8 cellular contexts compared by ENCODE assay signal in the genomic region with DNA sequence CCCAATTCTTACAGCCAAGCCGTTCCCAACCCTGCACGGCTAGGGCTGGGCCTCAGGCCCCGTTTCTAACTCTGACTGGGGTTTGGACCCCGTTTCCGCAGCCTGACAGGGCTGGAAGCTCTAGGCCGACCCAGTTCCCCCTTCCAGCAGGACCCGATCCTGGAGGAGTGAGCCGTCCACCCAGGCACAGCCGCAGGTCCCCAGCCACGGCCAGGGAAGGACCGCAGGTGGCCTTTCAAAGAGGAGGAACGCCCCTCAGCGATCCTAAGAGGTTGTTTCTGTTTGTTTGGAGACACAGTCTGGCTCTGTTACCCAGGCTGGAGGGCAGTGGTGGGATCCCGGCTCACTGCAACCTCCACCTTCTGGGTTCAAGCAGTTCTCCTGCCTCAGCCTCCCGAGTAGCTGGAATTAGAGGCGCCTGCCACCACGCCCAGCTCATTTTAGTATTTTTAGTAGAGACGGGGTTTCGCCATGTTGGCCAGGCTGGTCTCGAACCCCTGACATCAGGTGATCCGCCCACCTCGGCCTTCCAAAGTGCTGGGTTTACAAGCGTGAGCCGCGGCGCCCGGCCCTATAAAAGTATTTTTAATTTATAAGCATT. TPM values are rescaled to one million over a fixed set of nuclear protein-coding genes. Genes with fewer than 3 reads are reported as not detected.
DNase-seq lines count a peak whose midpoint lies in the region; ATAC-seq, FAIRE-seq and TF ChIP-seq lines count a peak whose summit lies in the region.

No MANE protein-coding gene starts in this region.

- no peaks in the 10 kb centered on the region for H4K20me1 ChIP-seq in OCI-LY1 (ENCODE audit: insufficient read depth, low read length)
- H4K20me1 ChIP-seq in fibroblast of lung (ENCODE audit: control insufficient read depth, extremely low read depth, insufficient read depth, low read length) = no peaks in the 10 kb centered on the region

- H3K9me3 ChIP-seq in OCI-LY1 (ENCODE audit: low read length) = no peaks in the 10 kb centered on the region
- no peaks in the 10 kb centered on the region for H3K9me3 ChIP-seq in fibroblast of lung (ENCODE audit: control insufficient read depth, insufficient read depth, low read depth, low read length)

- H3K27ac ChIP-seq in OCI-LY1 (ENCODE audit: low read depth, low read length, poor library complexity, severe bottlenecking) = peak overlapping the region; percentile 69
- H3K27ac ChIP-seq in fibroblast of lung (ENCODE audit: insufficient read depth, low read length) = peak overlapping the region; percentile 66

- H3K79me2 ChIP-seq in OCI-LY1 (ENCODE audit: insufficient read depth, low read length) (peaks cover 21% of the 10 kb centered on the region), fibroblast of lung (ENCODE audit: control insufficient read depth, insufficient read depth, low read length) (peaks cover 33% of the 10 kb centered on the region)

- peaks cover 37% of the 10 kb centered on the region for H3K36me3 ChIP-seq in OCI-LY1 (ENCODE audit: insufficient read depth, low read length)
- H3K36me3 ChIP-seq in fibroblast of lung (ENCODE audit: control insufficient read depth, insufficient read depth, low read length) = peaks cover 14% of the 10 kb centered on the region

- peak overlapping the region; percentile 50 for H3K9ac ChIP-seq in OCI-LY1 (ENCODE audit: low read length)
- H3K9ac ChIP-seq in fibroblast of lung (ENCODE audit: insufficient read depth, low read length) = peak overlapping the region; percentile 28

- no peak for TF ChIP-seq POLR2A in GM12892 (IDR thresholded peaks at IDR 0.05; ENCODE audit: low read depth, low read length)

- H3K27me3 ChIP-seq in OCI-LY1 (ENCODE audit: insufficient read depth, low read length) = no peaks in the 10 kb centered on the region
- no peaks in the 10 kb centered on the region for H3K27me3 ChIP-seq in fibroblast of lung (ENCODE audit: control insufficient read depth, insufficient read depth, low read length)

- FAIRE-seq in GM12892 (lab: Jason Lieb, UNC) = no peak

- DNase-seq in GM12865 (ENCODE audit: low read depth) (no peak), fibroblast of lung (ENCODE audit: low read depth in 2 of 2) (no peak), skeletal muscle cell (ENCODE audit: low read depth) (no peak), NK-92 (lab: John Stamatoyannopoulos, UW; ENCODE audit: unreplicated experiment) (no peak), NCI-H1694 (lab: John Stamatoyannopoulos, UW) (no peak), GM12892 (ENCODE audit: insufficient read length) (no peak)

- H3K9me2 ChIP-seq in OCI-LY1 (ENCODE audit: low read depth, low read length) = no peaks in the 10 kb centered on the region

- peaks cover 11% of the 10 kb centered on the region for H3F3A ChIP-seq in OCI-LY1 (ENCODE audit: insufficient read depth, low read length)

- H2AFZ ChIP-seq in OCI-LY1 (ENCODE audit: low read length) (no peak overlapping the region), fibroblast of lung (ENCODE audit: low read length) (no peak overlapping the region)

- TF ChIP-seq CTCF in GM12865 (IDR thresholded peaks at IDR 0.05; ENCODE audit: insufficient read depth, low read depth, low read length, missing control alignments) (no peak), OCI-LY1 (IDR thresholded peaks at IDR 0.05; ENCODE audit: low read length) (no peak), fibroblast of lung (conservative IDR thresholded peaks at IDR 0.05 in 1 of 2, IDR thresholded peaks at IDR 0.05 in 1 of 2; ENCODE audit: low read depth in 1 of 2, low read length in 2 of 2) (no peak)

- ATAC-seq in GM18861 (IDR thresholded peaks at IDR 0.05; ENCODE audit: unreplicated experiment) = no peak

- H3K4me2 ChIP-seq in OCI-LY1 (ENCODE audit: low read length) (peak overlapping the region; percentile 49), fibroblast of lung (ENCODE audit: extremely low read depth, insufficient read depth, low read length) (no peak overlapping the region)

- H3K4me3 ChIP-seq in GM12865 (ENCODE audit: low read depth, low read length) = peak overlapping the region; percentile 52
- peak overlapping the region; percentile 51 for H3K4me3 ChIP-seq in OCI-LY1 (ENCODE audit: low read depth, low read length, poor library complexity, severe bottlenecking)
- peak overlapping the region in 1 of 4 experiments; percentile 44 for H3K4me3 ChIP-seq in fibroblast of lung (replicated peaks in 1 of 4; ENCODE audit: control extremely low read depth in 1 of 4, insufficient read depth in 1 of 4, low read depth in 3 of 4, low read length in 4 of 4)
- H3K4me3 ChIP-seq in skeletal muscle cell (ENCODE audit: low read depth, low read length) = peak overlapping the region; percentile 37

- H3K4me1 ChIP-seq in OCI-LY1 (ENCODE audit: insufficient read depth, low read length, severe bottlenecking) (peaks cover 38% of the 10 kb centered on the region), fibroblast of lung (ENCODE audit: control insufficient read depth, extremely low read depth, insufficient read depth, low read length) (no peaks in the 10 kb centered on the region)

RNA-seq across cellular contexts. Expression of a gene that starts 0.8 kb away (rescaled TPM):
- 21.6 and 23.1 TPM in 2 replicates for total RNA-seq in fibroblast of lung
- polyA plus RNA-seq in fibroblast of lung = 13.4 and 15.9 TPM in 2 replicates
- 18.0 and 26.5 TPM in 2 replicates for polyA plus RNA-seq in fibroblast of lung (2012)
- polyA minus RNA-seq in fibroblast of lung (ENCODE audit: low replicate concordance) = 1.3 and 6.9 TPM in 2 replicates
- polyA plus RNA-seq in GM12892 (2012; ENCODE audit: missing spikeins) = 18.8 TPM

RNA-seq across cellular contexts. Expression of a gene that starts 43.3 kb away (rescaled TPM):
- total RNA-seq in fibroblast of lung = 92.7 and 185 TPM in 2 replicates
- polyA plus RNA-seq in fibroblast of lung = 157 and 220 TPM in 2 replicates
- 88.9 and 139 TPM in 2 replicates for polyA plus RNA-seq in fibroblast of lung (2012)
- polyA minus RNA-seq in fibroblast of lung (ENCODE audit: low replicate concordance) = 247 and 378 TPM in 2 replicates
- polyA plus RNA-seq in GM12892 (2012; ENCODE audit: missing spikeins) = 57.6 TPM
